In genomic region chr10:12960431-12960898, GRCh38 we compare ENCODE assay signal across 17 cellular contexts. TPM values are rescaled to one million over a fixed set of nuclear protein-coding genes. Genes with fewer than 3 reads are reported as not detected.
A peak's percentile ranks its signal among the peaks of the same experiment; 100 is the strongest.
DNase-seq lines count a peak whose midpoint lies in the region; ATAC-seq, FAIRE-seq and TF ChIP-seq lines count a peak whose summit lies in the region.
"Had no signal": no experiment of that assay in that cellular context is flagged by ENCODE, and none has a peak within 500 bp of the region (broad histone marks: within the 10 kb centered on the region; RNA-seq: fewer than 3 reads in every experiment).

No MANE protein-coding gene starts in this region.

- WGBS in ovary, 3 donors, result 3 to 8% (median 6%) methylated on average over 13 of the region's 13 CpGs

- intact Hi-C loops in ovary (cut with DNase I), result no loop called here

- no peaks in the 10 kb centered on the region for H3K36me3 ChIP-seq in ovary
- H3K36me3 ChIP-seq: SJSA1 had no signal

- H3K4me3 ChIP-seq in ovary, result peak overlapping the region; percentile 20
- H3K4me3 ChIP-seq: SJSA1 had no signal

- TF ChIP-seq POLR2A in ovary (IDR thresholded peaks at IDR 0.05), result no peak

- H3K9me3 ChIP-seq in ovary, result no peaks in the 10 kb centered on the region

- H3K27me3 ChIP-seq in ovary, result no peaks in the 10 kb centered on the region
- H3K27me3 ChIP-seq: SJSA1 had no signal

- no peak for FAIRE-seq in frontal cortex (lab: Jason Lieb, UNC)
- FAIRE-seq: GM19239 had no signal

- no peak for TF ChIP-seq EP300 in ovary (IDR thresholded peaks at IDR 0.05)

- DNase-seq in islet precursor cell (peak; percentile 83), ovary (peak; percentile 63 to 79 (median 78)), ureter (ENCODE audit: low spot score) (peak; percentile 50), frontal cortex (ENCODE audit: low spot score in 2 of 2) (no peak), cortex of kidney (lab: John Stamatoyannopoulos, UW) (no peak)
- DNase-seq: activated T-cell treated with anti-CD3 and anti-CD28 coated beads for 4 hours; CD4-positive, alpha-beta T cell; EL; NCI-H2171 treated with DMSO at 0.1 percent for 48 hours; stimulated activated CD4-positive, alpha-beta T cell treated with anti-CD3 and anti-CD28 coated beads, Interleukin-4, amount 100 ng/mL, for 1 hour; stimulated activated naive CD4-positive, alpha-beta T cell treated with Interleukin-2 at 50 U/mL for 16 hours had no signal

- H3K27ac ChIP-seq in cingulate gyrus (ENCODE audit: low read depth, low read length) (peak overlapping the region; percentile 69), ovary (peak overlapping the region; percentile 70 to 88)
- H3K27ac ChIP-seq: SJSA1 had no signal

- no peak for TF ChIP-seq CTCF in ovary (IDR thresholded peaks at IDR 0.05)

- peaks cover 19% of the 10 kb centered on the region for H3K4me1 ChIP-seq in ovary (ENCODE audit: insufficient read depth)

- ATAC-seq in HG02588 (IDR thresholded peaks at IDR 0.05; ENCODE audit: unreplicated experiment), result no peak
- ATAC-seq: WTC11 had no signal

RNA-seq across cellular contexts. Expression of gene CCDC3, which starts 41.0 kb away (rescaled TPM):
- total RNA-seq in ovary (100 to 1,000 TPM in 2 of 7 donors, 10 to 100 TPM in 5; 14.3 to 173 (median 32.7) TPM), ureter (32.4 TPM), frontal cortex (18.8 TPM)
- polyA plus RNA-seq in ovary, result 100 to 1,000 TPM in 1 of 2 donors, 10 to 100 TPM in 1; 74.7 to 190 TPM
- total RNA-seq: MCF 10A had no signal

Comparison
In these comparisons a context has a peak if more than half of its experiments do, and no peak if none do; other contexts are left out.
1. DNase-seq: peak in islet precursor cell (single experiment), ovary (5 of 5) and ureter (single experiment); none in frontal cortex (0 of 2) and cortex of kidney (single experiment).